In genomic region chr12:89951694-89952060, GRCh38 we compare ENCODE assay signal across 15 cellular contexts.
DNase-seq lines count a peak whose midpoint lies in the region; ATAC-seq and TF ChIP-seq lines count a peak whose summit lies in the region.
"Had no signal": no experiment of that assay in that cellular context is flagged by ENCODE, and none has a peak within 500 bp of the region (broad histone marks: within the 10 kb centered on the region; RNA-seq: fewer than 3 reads in every experiment).

No MANE protein-coding gene starts in this region.

- no peaks in the 10 kb centered on the region for H3K9me3 Mint-ChIP-seq in activated B cell treated with CpG ODN at 0.5 μM for 24 hours
- H3K9me3 Mint-ChIP-seq in type B pancreatic cell = peaks cover 11% of the 10 kb centered on the region
- H3K9me3 Mint-ChIP-seq in activated CD4-positive, alpha-beta T cell treated with anti-CD3 and anti-CD28 coated beads for 36 hours (ENCODE audit: low read depth) = no peaks in the 10 kb centered on the region

- intact Hi-C loops in activated B cell treated with CpG ODN at 0.5 μM for 24 hours (cut with micrococcal nuclease) = loop anchor here (2.0 to 10.0 kb wide), 3 partner anchors 151 to 787 kb away; partner anchors contain the start of gene DUSP6
- intact Hi-C loops in left colon (cut with DNase I, micrococcal nuclease) = no loop called here
- intact Hi-C loops in activated CD4-positive, alpha-beta T cell treated with anti-CD3 and anti-CD28 coated beads for 36 hours (cut with DNase I, micrococcal nuclease) = loop anchor here (2.0 to 5.0 kb wide), 4 partner anchors 69 to 354 kb away; no protein-coding TSS in a partner anchor

- no peaks in the 10 kb centered on the region for H3K27me3 Mint-ChIP-seq in activated B cell treated with CpG ODN at 0.5 μM for 24 hours
- H3K27me3 Mint-ChIP-seq in type B pancreatic cell = no peaks in the 10 kb centered on the region
- H3K27me3 Mint-ChIP-seq in activated CD4-positive, alpha-beta T cell treated with anti-CD3 and anti-CD28 coated beads for 36 hours = no peaks in the 10 kb centered on the region

- ATAC-seq in activated B cell treated with CpG ODN at 0.5 μM for 24 hours (ENCODE audit: low read depth) (no peak), left colon (peak; percentile 47)
- ATAC-seq in activated CD4-positive, alpha-beta T cell treated with anti-CD3 and anti-CD28 coated beads for 36 hours = no peak
- ATAC-seq: left cardiac atrium, SK-N-SH treated with all-trans-retinoic acid at 6 μM for 48 hours had no signal

- H3K4me3 Mint-ChIP-seq in activated B cell treated with CpG ODN at 0.5 μM for 24 hours (peak overlapping the region; percentile 24), type B pancreatic cell (peak overlapping the region; percentile 12)
- no peak overlapping the region for H3K4me3 Mint-ChIP-seq in activated CD4-positive, alpha-beta T cell treated with anti-CD3 and anti-CD28 coated beads for 36 hours

- no peaks in the 10 kb centered on the region for H3K9me3 ChIP-seq in HEK293 (ENCODE audit: control insufficient read depth, insufficient read depth, low read depth, low read length)
- H3K9me3 ChIP-seq: thoracic aorta had no signal

- no peaks in the 10 kb centered on the region for H3K36me3 ChIP-seq in HEK293 (ENCODE audit: control insufficient read depth in 2 of 2, insufficient read depth in 1 of 2, low read length in 2 of 2)
- H3K36me3 ChIP-seq: thoracic aorta had no signal

- H3K4me1 ChIP-seq in HEK293 (ENCODE audit: control insufficient read depth, insufficient read depth, low read length) = peaks cover 31% of the 10 kb centered on the region

- H3K4me1 Mint-ChIP-seq in activated B cell treated with CpG ODN at 0.5 μM for 24 hours = peaks cover 56% of the 10 kb centered on the region
- peaks cover 49% of the 10 kb centered on the region for H3K4me1 Mint-ChIP-seq in type B pancreatic cell (ENCODE audit: unreplicated experiment)
- H3K4me1 Mint-ChIP-seq in activated CD4-positive, alpha-beta T cell treated with anti-CD3 and anti-CD28 coated beads for 36 hours = peaks cover 46% of the 10 kb centered on the region

- TF ChIP-seq CTCF in HEK293 (tag by site-specific recombination; IDR thresholded peaks at IDR 0.05) (no peak), activated B cell treated with CpG ODN at 0.5 μM for 24 hours (IDR thresholded peaks at IDR 0.05) (no peak), type B pancreatic cell (conservative IDR thresholded peaks at IDR 0.05) (no peak)

- H3K27ac Mint-ChIP-seq in activated B cell treated with CpG ODN at 0.5 μM for 24 hours (peak overlapping the region; percentile 90), type B pancreatic cell (peak overlapping the region; percentile 62)
- no peak overlapping the region for H3K27ac Mint-ChIP-seq in activated CD4-positive, alpha-beta T cell treated with anti-CD3 and anti-CD28 coated beads for 36 hours

- POLR2A ChIA-PET in HEK293 (lab: Yijun Ruan, JAX) (interaction anchor here (0.6 to 1.0 kb wide), 2 partner anchors 23 to 48 kb away, joined by 3 read pairs; no protein-coding TSS in a partner anchor), activated B cell treated with CpG ODN at 0.5 μM for 24 hours (lab: Charles Lee) (interaction anchor here (0.6 to 6.0 kb wide), 9 partner anchors 12 to 242 kb away, joined by 3 to 62 read pairs (median 6); partner anchors contain the start of gene ATP2B1)
- POLR2A ChIA-PET in activated CD4-positive, alpha-beta T cell treated with anti-CD3 and anti-CD28 coated beads for 36 hours (lab: Charles Lee) = interaction anchor here (0.6 to 1.0 kb wide), 2 partner anchors 88 to 413 kb away, joined by 3 read pairs; no protein-coding TSS in a partner anchor

- H3K27ac ChIP-seq in HEK293 (ENCODE audit: extremely low read depth, low read depth, low read length) = no peak overlapping the region
- H3K27ac ChIP-seq: thoracic aorta had no signal

- H3K4me3 ChIP-seq in HEK293 (ENCODE audit: low read depth, low read length) = no peak overlapping the region
- H3K4me3 ChIP-seq: thoracic aorta had no signal

- CTCF ChIA-PET in HEK293 (lab: Yijun Ruan, JAX) (interaction anchor here (0.6 to 1.2 kb wide), 5 partner anchors 19 to 829 kb away, joined by 3 to 5 read pairs (median 3); no protein-coding TSS in a partner anchor), activated B cell treated with CpG ODN at 0.5 μM for 24 hours (lab: Charles Lee) (interaction anchor here (0.6 to 2.6 kb wide), 5 partner anchors 9 to 307 kb away, joined by 3 to 15 read pairs (median 15); partner anchors contain the start of gene ATP2B1)
- CTCF ChIA-PET in activated CD4-positive, alpha-beta T cell treated with anti-CD3 and anti-CD28 coated beads for 36 hours (lab: Charles Lee) = no interaction called here

- H3K36me3 Mint-ChIP-seq in activated B cell treated with CpG ODN at 0.5 μM for 24 hours (ENCODE audit: low read depth) (peaks cover 3% of the 10 kb centered on the region), type B pancreatic cell (no peaks in the 10 kb centered on the region)
- H3K36me3 Mint-ChIP-seq in activated CD4-positive, alpha-beta T cell treated with anti-CD3 and anti-CD28 coated beads for 36 hours (ENCODE audit: low read depth) = no peaks in the 10 kb centered on the region
- H3K36me3 Mint-ChIP-seq: activated naive CD4-positive, alpha-beta T cell treated with anti-CD3 and anti-CD28 coated beads, Interleukin-2, amount 50 U/mL, for 72 hours had no signal

- DNase-seq in activated B cell treated with CpG ODN at 0.5 μM for 24 hours (no peak), left colon (no peak), type B pancreatic cell (ENCODE audit: extremely low spot score, unreplicated experiment) (no peak), NCI-H774 (lab: John Stamatoyannopoulos, UW) (no peak), islet precursor cell (no peak)
- DNase-seq in activated CD4-positive, alpha-beta T cell treated with anti-CD3 and anti-CD28 coated beads for 36 hours = no peak
- DNase-seq: activated CD8-positive, alpha-beta memory T cell treated with anti-CD3 and anti-CD28 coated beads for 24 hours; activated T-cell treated with anti-CD3 and anti-CD28 coated beads, Interleukin-2, amount 50 U/mL, for 48 hours; left cardiac atrium; NCI-H146; retina had no signal

TF ChIP-seq in HEK293, 187 proteins besides CTCF, POLR2A, EP300 and RAD21 (continues in another document):
- TF ChIP-seq PRDM1 (tag by site-specific recombination; IDR thresholded peaks at IDR 0.05) = no peak
- TF ChIP-seq ZNF335 (tag by site-specific recombination; conservative IDR thresholded peaks at IDR 0.05) = 0 out of 2 replicates have a peak, but pooled peaks have one; percentile 3
- TF ChIP-seq ZNF211 (tag by site-specific recombination; IDR thresholded peaks at IDR 0.05; ENCODE audit: low read depth) = no peak
- TF ChIP-seq, protein P1, sequence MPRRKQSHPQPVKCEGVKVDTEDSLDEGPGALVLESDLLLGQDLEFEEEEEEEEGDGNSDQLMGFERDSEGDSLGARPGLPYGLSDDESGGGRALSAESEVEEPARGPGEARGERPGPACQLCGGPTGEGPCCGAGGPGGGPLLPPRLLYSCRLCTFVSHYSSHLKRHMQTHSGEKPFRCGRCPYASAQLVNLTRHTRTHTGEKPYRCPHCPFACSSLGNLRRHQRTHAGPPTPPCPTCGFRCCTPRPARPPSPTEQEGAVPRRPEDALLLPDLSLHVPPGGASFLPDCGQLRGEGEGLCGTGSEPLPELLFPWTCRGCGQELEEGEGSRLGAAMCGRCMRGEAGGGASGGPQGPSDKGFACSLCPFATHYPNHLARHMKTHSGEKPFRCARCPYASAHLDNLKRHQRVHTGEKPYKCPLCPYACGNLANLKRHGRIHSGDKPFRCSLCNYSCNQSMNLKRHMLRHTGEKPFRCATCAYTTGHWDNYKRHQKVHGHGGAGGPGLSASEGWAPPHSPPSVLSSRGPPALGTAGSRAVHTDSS (tag by site-specific recombination; IDR thresholded peaks at IDR 0.05) = no peak
- TF ChIP-seq ZNF394 (tag by site-specific recombination; IDR thresholded peaks at IDR 0.05; ENCODE audit: borderline replicate concordance) = no peak
- no peak for TF ChIP-seq BCL11B (tag by site-specific recombination; IDR thresholded peaks at IDR 0.05; ENCODE audit: low read depth)
- TF ChIP-seq, protein P2, sequence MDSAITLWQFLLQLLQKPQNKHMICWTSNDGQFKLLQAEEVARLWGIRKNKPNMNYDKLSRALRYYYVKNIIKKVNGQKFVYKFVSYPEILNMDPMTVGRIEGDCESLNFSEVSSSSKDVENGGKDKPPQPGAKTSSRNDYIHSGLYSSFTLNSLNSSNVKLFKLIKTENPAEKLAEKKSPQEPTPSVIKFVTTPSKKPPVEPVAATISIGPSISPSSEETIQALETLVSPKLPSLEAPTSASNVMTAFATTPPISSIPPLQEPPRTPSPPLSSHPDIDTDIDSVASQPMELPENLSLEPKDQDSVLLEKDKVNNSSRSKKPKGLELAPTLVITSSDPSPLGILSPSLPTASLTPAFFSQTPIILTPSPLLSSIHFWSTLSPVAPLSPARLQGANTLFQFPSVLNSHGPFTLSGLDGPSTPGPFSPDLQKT (IDR thresholded peaks at IDR 0.05; ENCODE audit: borderline replicate concordance, low read depth, low read length) = no peak
- no peak for TF ChIP-seq ZIC2 (tag by site-specific recombination; IDR thresholded peaks at IDR 0.05)
- no peak for TF ChIP-seq ZNF521 (tag by site-specific recombination; IDR thresholded peaks at IDR 0.05)
- 0 out of 2 replicates have a peak, but pooled peaks have one; percentile 14 for TF ChIP-seq SP3 (tag by site-specific recombination; IDR thresholded peaks at IDR 0.05)
- no peak for TF ChIP-seq ZNF560 (tag by site-specific recombination; IDR thresholded peaks at IDR 0.05; ENCODE audit: borderline replicate concordance)
- no peak for TF ChIP-seq ZNF18 (tag by site-specific recombination; IDR thresholded peaks at IDR 0.05)
- TF ChIP-seq KLF16 (tag by site-specific recombination; IDR thresholded peaks at IDR 0.05) = no peak
- no peak for TF ChIP-seq ZNF132 (tag by site-specific recombination; IDR thresholded peaks at IDR 0.05; ENCODE audit: borderline replicate concordance)
- TF ChIP-seq ZBTB48 (tag by site-specific recombination; IDR thresholded peaks at IDR 0.05) = 0 out of 2 replicates have a peak, but pooled peaks have one; percentile 6

Comparison
In these comparisons a context has a peak if more than half of its experiments do, and no peak if none do; other contexts are left out.
1. intact Hi-C loops: an anchor here in activated B cell treated with CpG ODN at 0.5 μM for 24 hours (2.0 to 10.0 kb wide) and activated CD4-positive, alpha-beta T cell treated with anti-CD3 and anti-CD28 coated beads for 36 hours (2.0 to 5.0 kb wide); none called in left colon.